9 cellular contexts compared by ENCODE assay signal in genomic region chr11:75337195-75337654, GRCh38. TPM values are rescaled to one million over a fixed set of nuclear protein-coding genes. Genes with fewer than 3 reads are reported as not detected.
DNase-seq lines count a peak whose midpoint lies in the region; ATAC-seq, FAIRE-seq and TF ChIP-seq lines count a peak whose summit lies in the region.
"Had no signal": no experiment of that assay in that cellular context is flagged by ENCODE, and none has a peak within 500 bp of the region (broad histone marks: within the 10 kb centered on the region; RNA-seq: fewer than 3 reads in every experiment).

No MANE protein-coding gene starts in this region.

- H3K4me3 ChIP-seq in K562 (no peak overlapping the region), tibial nerve (no peak overlapping the region)

- no TSS peak for BruUV-seq in K562 (replicated peaks; lab: Mats Ljungman, UMichigan)

- no peak overlapping the region for H3K4me3 Mint-ChIP-seq in activated naive CD4-positive, alpha-beta T cell treated with anti-CD3 and anti-CD28 coated beads for 36 hours

- peaks cover 86% of the 10 kb centered on the region for H3K79me2 ChIP-seq in K562 (ENCODE audit: control insufficient read depth, insufficient read depth, low read length)

- intact Hi-C loops in activated naive CD4-positive, alpha-beta T cell treated with anti-CD3 and anti-CD28 coated beads for 36 hours (cut with micrococcal nuclease), result loop anchor here (5.0 to 10.0 kb wide), 3 partner anchors 195 to 942 kb away; partner anchors contain the start of genes PGM2L1, SPCS2 and XRRA1
- intact Hi-C loops in K562 (cut with micrococcal nuclease), result no loop called here

- no peak for TF ChIP-seq POLR2A in K562 (conservative IDR thresholded peaks at IDR 0.05)
- no peak for TF ChIP-seq POLR2A in tibial nerve (IDR thresholded peaks at IDR 0.05)

- peak overlapping the region; percentile 82 for H3K27ac ChIP-seq in K562 (ENCODE audit: extremely low read depth, low read depth, low read length)
- peak overlapping the region in 3 of 4 donors; percentile 33 to 52 (median 34) for H3K27ac ChIP-seq in tibial nerve

- CTCF ChIA-PET in activated naive CD4-positive, alpha-beta T cell treated with anti-CD3 and anti-CD28 coated beads for 36 hours (lab: Charles Lee), result interaction anchor here (0.8 to 9.0 kb wide), 5 partner anchors 24 to 71 kb away, joined by 3 to 79 read pairs (median 3); no protein-coding TSS in a partner anchor
- CTCF ChIA-PET in K562 (lab: Yijun Ruan, JAX; ENCODE audit: low intra/inter-chr PET ratio), result interaction anchor here (0.6 kb wide), 1 partner anchor 49 kb away, joined by 3 read pairs; no protein-coding TSS in a partner anchor

- in situ Hi-C loops in K562 (cut with MboI), result no loop called here

- no peaks in the 10 kb centered on the region for H3K9me1 ChIP-seq in K562 (ENCODE audit: control insufficient read depth, insufficient read depth, low read length)

- peak; percentile 31; the same call in 1 of the 2 replicates for TF ChIP-seq EP300 in K562 (IDR thresholded peaks at IDR 0.05; ENCODE audit: low read length)
- peak in 1 of 2 donors; percentile 35 for TF ChIP-seq EP300 in tibial nerve (IDR thresholded peaks at IDR 0.05)

- H3K27me3 Mint-ChIP-seq in activated naive CD4-positive, alpha-beta T cell treated with anti-CD3 and anti-CD28 coated beads for 36 hours (ENCODE audit: low read depth), result no peaks in the 10 kb centered on the region

- H3K27ac Mint-ChIP-seq in activated naive CD4-positive, alpha-beta T cell treated with anti-CD3 and anti-CD28 coated beads for 36 hours, result peak overlapping the region; percentile 92

- H3K27me3 ChIP-seq in K562 (ENCODE audit: control insufficient read depth in 2 of 2, insufficient read depth in 2 of 2, low read length in 2 of 2), result no peaks in the 10 kb centered on the region
- no peaks in the 10 kb centered on the region for H3K27me3 ChIP-seq in tibial nerve

- H3K4me2 ChIP-seq in K562 (ENCODE audit: insufficient read depth, low read length), result peak overlapping the region; percentile 60

- H3K9me3 Mint-ChIP-seq in activated naive CD4-positive, alpha-beta T cell treated with anti-CD3 and anti-CD28 coated beads for 36 hours, result no peaks in the 10 kb centered on the region

- no peak for TF ChIP-seq RAD21 in K562 (CRISPR knock-in tag; conservative IDR thresholded peaks at IDR 0.05 in 1 of 2, IDR thresholded peaks at IDR 0.05 in 1 of 2)

- peaks cover 92% of the 10 kb centered on the region for H3K4me1 Mint-ChIP-seq in activated naive CD4-positive, alpha-beta T cell treated with anti-CD3 and anti-CD28 coated beads for 36 hours (ENCODE audit: low read depth)

- H3K9me3 ChIP-seq in K562 (replicated peaks; ENCODE audit: control insufficient read depth, insufficient read depth, low read depth, low read length) (no peaks in the 10 kb centered on the region), tibial nerve (no peaks in the 10 kb centered on the region)

- ATAC-seq in K562 (peak; percentile 24), HG03439 (IDR thresholded peaks at IDR 0.05; ENCODE audit: unreplicated experiment) (no peak)

- H3K9ac ChIP-seq in K562 (ENCODE audit: insufficient read depth in 1 of 2, low read depth in 2 of 2, low read length in 2 of 2), result peak overlapping the region; percentile 28 to 63; a peak in 3 of 4 replicates

- no peaks in the 10 kb centered on the region for H3K36me3 Mint-ChIP-seq in activated naive CD4-positive, alpha-beta T cell treated with anti-CD3 and anti-CD28 coated beads for 36 hours (ENCODE audit: low read depth)

- peaks cover under 1% of the 10 kb centered on the region; the same call in 1 of the 2 replicates for H4K20me1 ChIP-seq in K562 (replicated peaks; ENCODE audit: control insufficient read depth, insufficient read depth, low read length)

- POLR2A ChIA-PET in K562 (lab: Yijun Ruan, JAX), result interaction anchor here (0.8 to 2.2 kb wide), 6 partner anchors 9 to 21 kb away, joined by 3 to 7 read pairs (median 4); partner anchors contain the start of gene ARRB1

- DNase-seq in activated naive CD4-positive, alpha-beta T cell treated with anti-CD3 and anti-CD28 coated beads for 36 hours, result no peak
- DNase-seq in activated naive CD4-positive, alpha-beta T cell treated with Interleukin-2 at 50 U/mL for 16 hours, result no peak
- peak in 1 of 4 experiments; percentile 59 for DNase-seq in K562 (ENCODE audit: extremely low read depth in 1 of 4, low spot score in 3 of 4)
- DNase-seq in kidney tubule cell (ENCODE audit: low spot score), result peak; percentile 79
- DNase-seq in tibial nerve (ENCODE audit: low spot score in 2 of 2), result no peak
- DNase-seq in NCI-H2171 (lab: John Stamatoyannopoulos, UW), result no peak
- no peak for DNase-seq in 8988T
- DNase-seq: amniotic stem cell had no signal

- peaks cover 20% of the 10 kb centered on the region; the same call in 1 of the 3 replicates for H3K36me3 ChIP-seq in K562 (ENCODE audit: control insufficient read depth, insufficient read depth, low read length)
- no peaks in the 10 kb centered on the region for H3K36me3 ChIP-seq in tibial nerve

- H3K4me1 ChIP-seq in K562 (replicated peaks in 1 of 2; ENCODE audit: control insufficient read depth in 2 of 2, insufficient read depth in 2 of 2, low read length in 2 of 2) (peaks cover 63 to 66% of the 10 kb centered on the region in 2 experiments), tibial nerve (peaks cover 0 to 92% (median 56%) of the 10 kb centered on the region in 4 donors)

- TF ChIP-seq CTCF in K562 (IDR thresholded peaks at IDR 0.05 in 2 of 3, conservative IDR thresholded peaks at IDR 0.05 in 1 of 3; ENCODE audit: insufficient read depth in 2 of 3, low read depth in 1 of 3, low read length in 3 of 3) (no peak), tibial nerve (IDR thresholded peaks at IDR 0.05) (no peak)

- peak; percentile 61 for FAIRE-seq in K562 (lab: Jason Lieb, UNC)

- H2AFZ ChIP-seq in K562 (ENCODE audit: low read depth, low read length), result peak overlapping the region; percentile 73

- WGBS in K562 (ENCODE audit: insufficient coverage, low coverage, missing lambda C conversion rate), result 5% methylated on average over 6 of the region's 6 CpGs
- 45 to 49% methylated on average over 6 of the region's 6 CpGs for WGBS in tibial nerve, 2 donors

TF ChIP-seq in K562, 482 proteins besides CTCF, POLR2A, EP300 and RAD21 (continues in another document):
- TF ChIP-seq TOE1 (IDR thresholded peaks at IDR 0.05; ENCODE audit: borderline replicate concordance) (no peak), TOE1 (CRISPR knock-in tag; IDR thresholded peaks at IDR 0.05; ENCODE audit: borderline replicate concordance, low read depth) (no peak), L3MBTL2 (IDR thresholded peaks at IDR 0.05) (peak; percentile 97), ZNF175 (CRISPR knock-in tag; IDR thresholded peaks at IDR 0.05; ENCODE audit: low read depth) (0 out of 2 replicates have a peak, but pooled peaks have one; percentile 51), ZNF23 (CRISPR knock-in tag; IDR thresholded peaks at IDR 0.05) (no peak), CBX1 (IDR thresholded peaks at IDR 0.05; ENCODE audit: low read depth) (no peak), ELF4 (CRISPR knock-in tag; IDR thresholded peaks at IDR 0.05) (0 out of 2 replicates have a peak, but pooled peaks have one; percentile 43), MAFG (tag; conservative IDR thresholded peaks at IDR 0.05) (peak; percentile 94), MYC (IDR thresholded peaks at IDR 0.05; ENCODE audit: low read depth, low read length) (peak; percentile 41; the same call in 1 of the 2 replicates), MYC (CRISPR knock-in tag; IDR thresholded peaks at IDR 0.05; ENCODE audit: borderline replicate concordance, low read depth) (no peak), MNT (conservative IDR thresholded peaks at IDR 0.05) (peak; percentile 51 to 62; a peak in 2 of 4 replicates), NFE2L1 (tag; IDR thresholded peaks at IDR 0.05; ENCODE audit: borderline replicate concordance, low read depth) (peak; percentile 68; the same call in 1 of the 2 replicates)

RNA-seq across cellular contexts. Expression of gene ARRB1, which starts 14.2 kb away (rescaled TPM):
- 10 to 100 TPM; 15.7 to 16.6 TPM for total RNA-seq in activated naive CD4-positive, alpha-beta T cell treated with anti-CD3 and anti-CD28 coated beads for 36 hours
- 58.4 and 169 TPM in 2 replicates for total RNA-seq in K562 (2011; cell fraction: chromatin; rRNA removed; ENCODE audit: low replicate concordance)
- 93.3 and 107 TPM in 2 replicates for total RNA-seq in K562 (2011; cell fraction: nucleolus; rRNA removed)
- 70.8 and 73.7 TPM in 2 replicates for total RNA-seq in K562 (2011; cell fraction: nucleoplasm; rRNA removed)
- total RNA-seq in K562 (2014; rRNA removed), result 21.8 and 27.6 TPM in 2 replicates
- total RNA-seq in K562 (2014; rRNA removed; fragmentation: Illumina TruSeq; extraction: Trizol), result 22.9 and 28.5 TPM in 2 replicates
- 41.7 and 43.5 TPM in 2 replicates for total RNA-seq in K562 (2015; rRNA removed; fragmentation: Illumina TruSeq; extraction: Trizol)
- total RNA-seq in K562 (2021), result 43.6 and 45.4 TPM in 2 replicates
- 26.2 and 30.8 TPM in 2 replicates for polyA plus RNA-seq in K562 (2011; rRNA removed)
- 28.6 and 44.2 TPM in 2 replicates for polyA plus RNA-seq in K562 (2011; cell fraction: cytosol; rRNA removed)
- polyA plus RNA-seq in K562 (2011; cell fraction: nucleus; rRNA removed), result 30.8 and 44.9 TPM in 2 replicates
- 33.4 and 35.1 TPM in 2 replicates for polyA plus RNA-seq in K562 (2012)
- polyA plus RNA-seq in K562 (2014; fragmentation: Illumina TruSeq; extraction: Trizol), result 35.6 and 38.4 TPM in 2 replicates
- 10 to 100 TPM in 1 of 2 experiments, 1 to 10 TPM in 1; 6.6 to 13.1 TPM for polyA plus RNA-seq in K562 (2014; fragmentation: Nextera tagmentation; extraction: Ambion mirVana)
- 24.2 and 30.6 TPM in 2 replicates for polyA plus RNA-seq in K562 (2014; rRNA removed)
- polyA minus RNA-seq in K562 (2011; rRNA and poly(A)+ RNA removed), result 80.3 and 121 TPM in 2 replicates
- polyA minus RNA-seq in K562 (2011; cell fraction: cytosol; rRNA and poly(A)+ RNA removed), result 31.7 and 45.7 TPM in 2 replicates
- 63.5 and 65.3 TPM in 2 replicates for polyA minus RNA-seq in K562 (2011; cell fraction: nucleus; rRNA and poly(A)+ RNA removed)
- total RNA-seq in tibial nerve, result 10 to 100 TPM; 38.2 to 68.1 (median 45.8) TPM
